Comparison of ENCODE assay signal across 12 cellular contexts in the genomic region with DNA sequence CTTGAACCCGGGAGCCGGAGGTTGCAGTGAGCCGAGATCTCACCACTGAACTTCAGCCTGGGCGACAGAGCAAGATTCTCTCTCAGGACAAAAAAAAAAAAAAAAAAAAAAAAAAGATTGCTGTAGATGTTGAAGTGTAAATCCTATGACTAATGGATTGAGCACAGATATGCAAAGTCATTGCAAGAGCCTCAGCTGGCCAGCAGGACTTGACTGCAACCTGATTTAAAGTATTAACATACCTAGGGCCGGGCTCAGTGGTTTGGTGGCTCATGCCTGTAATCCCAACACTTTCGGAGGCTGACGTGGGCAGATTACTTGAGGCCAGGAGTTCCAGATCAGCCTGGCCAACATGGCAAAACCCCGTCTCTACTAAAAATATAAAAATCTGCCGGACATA.
DNase-seq lines count a peak whose midpoint lies in the region; FAIRE-seq and TF ChIP-seq lines count a peak whose summit lies in the region.
"Had no signal": no experiment of that assay in that cellular context is flagged by ENCODE, and none has a peak within 500 bp of the region (broad histone marks: within the 10 kb centered on the region; RNA-seq: fewer than 3 reads in every experiment).

No MANE protein-coding gene starts in this region.

- FAIRE-seq in H1 (lab: Jason Lieb, UNC) = no peak
- FAIRE-seq: frontal cortex had no signal

- TF ChIP-seq EP300 in H1 (IDR thresholded peaks at IDR 0.05; ENCODE audit: borderline replicate concordance in 1 of 2, low read depth in 2 of 2, low read length in 2 of 2) = no peak

- H3K18ac ChIP-seq in H1 (ENCODE audit: extremely low read depth, low read length) = no peak overlapping the region
- H3K18ac ChIP-seq in trophoblast cell (ENCODE audit: low read length) = no peak overlapping the region

- no peak for TF ChIP-seq RAD21 in H1 (IDR thresholded peaks at IDR 0.05 in 1 of 2, conservative IDR thresholded peaks at IDR 0.05 in 1 of 2; ENCODE audit: low read depth in 2 of 2, low read length in 2 of 2)

- H3K9me3 ChIP-seq in H1 (ENCODE audit: insufficient read depth in 2 of 2, low read depth in 1 of 2, low read length in 1 of 2) = no peaks in the 10 kb centered on the region
- no peaks in the 10 kb centered on the region for H3K9me3 ChIP-seq in trophoblast cell (ENCODE audit: insufficient read depth, low read depth, low read length)

- no peak overlapping the region for H4K91ac ChIP-seq in H1 (replicated peaks; ENCODE audit: insufficient read length, low read length)
- H4K91ac ChIP-seq in trophoblast cell (ENCODE audit: low read depth, low read length) = no peak overlapping the region

- H3K27ac ChIP-seq in H1 (ENCODE audit: low read depth, low read length) (no peak overlapping the region), trophoblast cell (ENCODE audit: low read depth, low read length) (no peak overlapping the region)

- TF ChIP-seq CTCF in H1 (IDR thresholded peaks at IDR 0.05; ENCODE audit: control extremely low read depth in 1 of 3, insufficient read depth in 1 of 3, low read depth in 1 of 3, low read length in 3 of 3) = no peak

- no peaks in the 10 kb centered on the region for H3K27me3 ChIP-seq in H1 (replicated peaks in 1 of 4; ENCODE audit: control insufficient read depth in 3 of 4, extremely low read depth in 1 of 4, insufficient read depth in 3 of 4, low read length in 3 of 4)
- no peaks in the 10 kb centered on the region for H3K27me3 ChIP-seq in trophoblast cell (ENCODE audit: insufficient read depth, low read length)

- no peaks in the 10 kb centered on the region for H3K23me2 ChIP-seq in H1 (ENCODE audit: low read depth, low read length)

- no peak overlapping the region for H4K5ac ChIP-seq in H1 (ENCODE audit: insufficient read length, low read depth, low read length)

- CTCF ChIA-PET in H1 (lab: Charles Lee; ENCODE audit: partially characterized antibody) = interaction anchor here (1.0 to 16.2 kb wide), 5 partner anchors 9 to 310 kb away, joined by 3 to 164 read pairs (median 5); no protein-coding TSS in a partner anchor

- peak; percentile 40 for DNase-seq in Daoy (ENCODE audit: low read depth)
- peak; percentile 21 for DNase-seq in NCI-H460 (ENCODE audit: extremely low read depth, low read depth)
- DNase-seq in H1 (ENCODE audit: low read depth in 1 of 2, low spot score in 2 of 2) = no peak
- peak; percentile 78 to 85 for DNase-seq in trophoblast cell
- no peak for DNase-seq in cortex of kidney (lab: John Stamatoyannopoulos, UW)
- DNase-seq in stimulated activated CD4-positive, alpha-beta T cell treated with anti-CD3 and anti-CD28 coated beads, Interleukin-4, amount 100 ng/mL, for 1 hour = no peak
- DNase-seq in DMS153 (lab: John Stamatoyannopoulos, UW) = no peak
- DNase-seq in NCI-H2171 (lab: John Stamatoyannopoulos, UW) = no peak
- DNase-seq: amygdala, Karpas-422, NCI-H524 had no signal

- H2BK5ac ChIP-seq in H1 (ENCODE audit: low read depth, low read length) (no peak overlapping the region), trophoblast cell (ENCODE audit: low read depth, low read length, poor library complexity) (no peak overlapping the region)

- H3K56ac ChIP-seq in H1 (replicated peaks; ENCODE audit: insufficient read length, low read depth, low read length) = no peak overlapping the region

- H2BK120ac ChIP-seq in H1 (replicated peaks; ENCODE audit: low read depth, low read length) (no peak overlapping the region), trophoblast cell (ENCODE audit: insufficient read depth, low read length, poor library complexity) (no peak overlapping the region)

- H3K4me1 ChIP-seq in H1 (replicated peaks in 1 of 4; ENCODE audit: control insufficient read depth in 3 of 4, insufficient read depth in 4 of 4, low read length in 3 of 4) (peaks cover 0 to 2% (median 0%) of the 10 kb centered on the region in 4 experiments; a peak in 3 of 7 replicates), trophoblast cell (ENCODE audit: control insufficient read depth in 1 of 2, insufficient read depth in 2 of 2, low read length in 2 of 2) (no peaks in the 10 kb centered on the region)

- H2AK5ac ChIP-seq in H1 (ENCODE audit: low read depth, low read length) (no peak overlapping the region), trophoblast cell (ENCODE audit: low read length) (no peak overlapping the region)

- no peaks in the 10 kb centered on the region for H3K79me1 ChIP-seq in H1 (ENCODE audit: low read depth, low read length)
- no peaks in the 10 kb centered on the region for H3K79me1 ChIP-seq in trophoblast cell (ENCODE audit: low read length)

- H3K4ac ChIP-seq in H1 (replicated peaks; ENCODE audit: insufficient read length, low read depth, low read length) = no peak overlapping the region
- no peak overlapping the region for H3K4ac ChIP-seq in trophoblast cell (ENCODE audit: low read depth, low read length)

- H3K14ac ChIP-seq in H1 (ENCODE audit: insufficient read length) = no peak overlapping the region
- H3K14ac ChIP-seq in trophoblast cell (ENCODE audit: low read length) = no peak overlapping the region

- no peak overlapping the region for H3K4me3 ChIP-seq in H1 (ENCODE audit: extremely low read depth in 1 of 4, insufficient read depth in 2 of 4, low read depth in 3 of 4, low read length in 4 of 4)
- H3K4me3 ChIP-seq in trophoblast cell (ENCODE audit: low read depth, low read length) = no peak overlapping the region

- H2AFZ ChIP-seq in H1 (ENCODE audit: low read length) (no peak overlapping the region), trophoblast cell (ENCODE audit: insufficient read depth, low read length, poor library complexity) (no peak overlapping the region)

- H2BK15ac ChIP-seq in H1 (ENCODE audit: low read length) = no peak overlapping the region

- no peak overlapping the region for H2BK20ac ChIP-seq in H1 (ENCODE audit: low read length)

- H3K79me2 ChIP-seq in H1 (ENCODE audit: control insufficient read depth in 1 of 2, insufficient read depth in 2 of 2, low read length in 2 of 2) = no peaks in the 10 kb centered on the region
- no peaks in the 10 kb centered on the region for H3K79me2 ChIP-seq in trophoblast cell (ENCODE audit: control insufficient read depth, insufficient read depth, low read length, poor library complexity)

- H3K23ac ChIP-seq in H1 (ENCODE audit: insufficient read length) = no peak overlapping the region
- H3K23ac ChIP-seq in trophoblast cell (ENCODE audit: low read length) = no peak overlapping the region

- H2BK12ac ChIP-seq in H1 (ENCODE audit: low read depth, low read length) = no peak overlapping the region
- H2BK12ac ChIP-seq in trophoblast cell (ENCODE audit: low read length) = no peak overlapping the region

- H3K36me3 ChIP-seq in H1 (ENCODE audit: control insufficient read depth in 2 of 4, insufficient read depth in 4 of 4, low read length in 3 of 4) = no peaks in the 10 kb centered on the region
- H3K36me3 ChIP-seq in trophoblast cell (ENCODE audit: control insufficient read depth in 1 of 2, insufficient read depth in 2 of 2, low read length in 2 of 2) = no peaks in the 10 kb centered on the region

- no peak for TF ChIP-seq POLR2A in H1 (IDR thresholded peaks at IDR 0.05; ENCODE audit: control extremely low read depth in 1 of 2, low read depth in 2 of 2, low read length in 2 of 2)

- POLR2A ChIA-PET in H1 (lab: Charles Lee; ENCODE audit: partially characterized antibody) = interaction anchor here (1.5 kb wide), 1 partner anchor 28 kb away, joined by 4 read pairs; no protein-coding TSS in a partner anchor

- H3K9ac ChIP-seq in H1 (replicated peaks in 1 of 4; ENCODE audit: extremely low read depth in 1 of 4, low read depth in 3 of 4, low read length in 3 of 4) (no peak overlapping the region), trophoblast cell (ENCODE audit: low read length) (no peak overlapping the region)

- no peak overlapping the region for H4K12ac ChIP-seq in trophoblast cell (ENCODE audit: low read depth, low read length)

- no peak overlapping the region for H3K4me2 ChIP-seq in H1 (ENCODE audit: insufficient read depth in 1 of 2, low read depth in 2 of 2, low read length in 2 of 2)
- H3K4me2 ChIP-seq in trophoblast cell (ENCODE audit: low read length) = no peak overlapping the region

- WGBS in H1 (ENCODE audit: extremely low coverage in 1 of 2, insufficient coverage in 1 of 2, insufficient read length in 1 of 2, insufficient replicate concordance in 2 of 2, low coverage in 1 of 2, low lambda C conversion rate in 2 of 2, missing lambda C conversion rate in 1 of 2), 2 experiments = 75% methylated on average over 9 of the region's 9 CpGs; no CpG with 5 or more reads in 1 of the 2 experiments
- no CpG with 5 or more reads among the region's 9 CpGs for WGBS in trophoblast cell (ENCODE audit: extremely low coverage, insufficient coverage, insufficient read length)

- no peaks in the 10 kb centered on the region for H4K20me1 ChIP-seq in H1 (replicated peaks in 1 of 2; ENCODE audit: control insufficient read depth in 1 of 2, insufficient read depth in 2 of 2, low read length in 2 of 2)

- no peak overlapping the region for H4K8ac ChIP-seq in H1 (ENCODE audit: extremely low read depth, insufficient read depth, low read length)
- H4K8ac ChIP-seq in trophoblast cell (ENCODE audit: low read depth, low read length) = no peak overlapping the region

TF ChIP-seq in H1, 55 proteins besides CTCF, POLR2A, EP300 and RAD21:
- TF ChIP-seq CEBPB (IDR thresholded peaks at IDR 0.05; ENCODE audit: low read depth, low read length) (no peak), HDAC2 (IDR thresholded peaks at IDR 0.05; ENCODE audit: borderline replicate concordance in 1 of 2, low read depth in 2 of 2, low read length in 2 of 2) (no peak), NRF1 (IDR thresholded peaks at IDR 0.05; ENCODE audit: low read depth, low read length) (no peak), KDM5A (IDR thresholded peaks at IDR 0.05; ENCODE audit: low read length) (no peak), BACH1 (IDR thresholded peaks at IDR 0.05; ENCODE audit: low read length) (peak; percentile 50; the same call in 1 of the 2 replicates)

Comparison
In these comparisons a context has a peak if more than half of its experiments do, and no peak if none do; other contexts are left out.
1. DNase-seq: peak in Daoy (single experiment), NCI-H460 (single experiment) and trophoblast cell (2 of 2); none in H1 (0 of 2), cortex of kidney (single experiment), stimulated activated CD4-positive, alpha-beta T cell treated with anti-CD3 and anti-CD28 coated beads, Interleukin-4, amount 100 ng/mL, for 1 hour (single experiment), DMS153 (single experiment) and NCI-H2171 (single experiment).